Comparison of ENCODE assay signal across 11 cellular contexts in the genomic region with DNA sequence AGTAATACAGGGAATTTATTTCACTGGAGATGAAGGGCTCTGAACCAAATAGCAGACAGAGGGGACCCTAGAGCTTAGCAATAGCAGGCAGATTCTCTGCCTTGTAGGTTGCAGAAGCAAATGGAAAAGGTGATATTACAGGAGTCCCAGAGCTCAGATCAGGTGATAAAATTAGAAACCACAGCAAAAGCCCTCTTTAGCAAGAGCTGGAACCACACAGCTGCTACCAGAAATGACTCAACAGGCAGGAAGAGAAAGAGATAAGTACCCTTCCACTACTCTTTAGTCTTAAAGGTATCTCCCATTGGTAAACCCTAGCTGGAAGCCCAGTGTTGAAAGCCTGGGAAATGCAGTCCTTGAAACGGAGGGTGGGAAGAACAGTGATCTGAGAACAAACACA.
A peak's percentile ranks its signal among the peaks of the same experiment; 100 is the strongest.
DNase-seq lines count a peak whose midpoint lies in the region; ATAC-seq and TF ChIP-seq lines count a peak whose summit lies in the region.
"Had no signal": no experiment of that assay in that cellular context is flagged by ENCODE, and none has a peak within 500 bp of the region (broad histone marks: within the 10 kb centered on the region; RNA-seq: fewer than 3 reads in every experiment).

No MANE protein-coding gene starts in this region.

- no peak for TF ChIP-seq CTCF in mucosa of descending colon (IDR thresholded peaks at IDR 0.05)

- H3K9me3 ChIP-seq in mucosa of descending colon = no peaks in the 10 kb centered on the region
- H3K9me3 ChIP-seq: body of pancreas, thyroid gland had no signal

- no peaks in the 10 kb centered on the region for H3K4me1 ChIP-seq in mucosa of descending colon (ENCODE audit: low read depth)
- H3K4me1 ChIP-seq: body of pancreas, thyroid gland had no signal

- H3K4me3 ChIP-seq in mucosa of descending colon = no peak overlapping the region
- H3K4me3 ChIP-seq: body of pancreas, thyroid gland had no signal

- ATAC-seq in GM18861 (IDR thresholded peaks at IDR 0.05; ENCODE audit: unreplicated experiment) (peak; percentile 94), GM21447 (IDR thresholded peaks at IDR 0.05; ENCODE audit: unreplicated experiment) (peak; percentile 93), HG03354 (IDR thresholded peaks at IDR 0.05; ENCODE audit: poor library complexity, severe bottlenecking, unreplicated experiment) (peak; percentile 76), SK-N-SH treated with all-trans-retinoic acid at 6 μM for 48 hours (no peak), mucosa of descending colon (no peak)
- ATAC-seq: body of pancreas had no signal

- no peaks in the 10 kb centered on the region for H3K36me3 ChIP-seq in mucosa of descending colon (ENCODE audit: low read depth)
- H3K36me3 ChIP-seq: thyroid gland had no signal

- intact Hi-C loops in mucosa of descending colon (cut with DNase I, micrococcal nuclease) = no loop called here

- DNase-seq in dermis blood vessel endothelial cell = peak; percentile 34
- DNase-seq in NCI-H345 treated with DMSO at 0.1 percent for 48 hours (lab: John Stamatoyannopoulos, UW; ENCODE audit: unreplicated experiment) = no peak
- DNase-seq in mucosa of descending colon = no peak
- DNase-seq in stimulated activated CD4-positive, alpha-beta T cell treated with anti-CD3 and anti-CD28 coated beads, Interleukin-2, amount 100 ng/mL, for 24 hours = no peak
- DNase-seq: body of pancreas, NCI-H1436, thyroid gland had no signal

TF ChIP-seq in SK-N-SH treated with all-trans-retinoic acid at 6 μM for 48 hours, 23 proteins besides CTCF, POLR2A, EP300 and RAD21:
- TF ChIP-seq PPARA (CRISPR knock-in tag; IDR thresholded peaks at IDR 0.05; ENCODE audit: borderline replicate concordance) = no peak
- no peak for TF ChIP-seq ZC3H10 (CRISPR knock-in tag; IDR thresholded peaks at IDR 0.05)
- no peak for TF ChIP-seq TOX (CRISPR knock-in tag; IDR thresholded peaks at IDR 0.05; ENCODE audit: borderline replicate concordance)
- TF ChIP-seq ARNTL (CRISPR knock-in tag; IDR thresholded peaks at IDR 0.05; ENCODE audit: borderline replicate concordance, low read depth) = no peak
- no peak for TF ChIP-seq ZNF70 (CRISPR knock-in tag; IDR thresholded peaks at IDR 0.05)
- TF ChIP-seq ZNF8 (CRISPR knock-in tag; IDR thresholded peaks at IDR 0.05) = no peak
- TF ChIP-seq, protein P1, sequence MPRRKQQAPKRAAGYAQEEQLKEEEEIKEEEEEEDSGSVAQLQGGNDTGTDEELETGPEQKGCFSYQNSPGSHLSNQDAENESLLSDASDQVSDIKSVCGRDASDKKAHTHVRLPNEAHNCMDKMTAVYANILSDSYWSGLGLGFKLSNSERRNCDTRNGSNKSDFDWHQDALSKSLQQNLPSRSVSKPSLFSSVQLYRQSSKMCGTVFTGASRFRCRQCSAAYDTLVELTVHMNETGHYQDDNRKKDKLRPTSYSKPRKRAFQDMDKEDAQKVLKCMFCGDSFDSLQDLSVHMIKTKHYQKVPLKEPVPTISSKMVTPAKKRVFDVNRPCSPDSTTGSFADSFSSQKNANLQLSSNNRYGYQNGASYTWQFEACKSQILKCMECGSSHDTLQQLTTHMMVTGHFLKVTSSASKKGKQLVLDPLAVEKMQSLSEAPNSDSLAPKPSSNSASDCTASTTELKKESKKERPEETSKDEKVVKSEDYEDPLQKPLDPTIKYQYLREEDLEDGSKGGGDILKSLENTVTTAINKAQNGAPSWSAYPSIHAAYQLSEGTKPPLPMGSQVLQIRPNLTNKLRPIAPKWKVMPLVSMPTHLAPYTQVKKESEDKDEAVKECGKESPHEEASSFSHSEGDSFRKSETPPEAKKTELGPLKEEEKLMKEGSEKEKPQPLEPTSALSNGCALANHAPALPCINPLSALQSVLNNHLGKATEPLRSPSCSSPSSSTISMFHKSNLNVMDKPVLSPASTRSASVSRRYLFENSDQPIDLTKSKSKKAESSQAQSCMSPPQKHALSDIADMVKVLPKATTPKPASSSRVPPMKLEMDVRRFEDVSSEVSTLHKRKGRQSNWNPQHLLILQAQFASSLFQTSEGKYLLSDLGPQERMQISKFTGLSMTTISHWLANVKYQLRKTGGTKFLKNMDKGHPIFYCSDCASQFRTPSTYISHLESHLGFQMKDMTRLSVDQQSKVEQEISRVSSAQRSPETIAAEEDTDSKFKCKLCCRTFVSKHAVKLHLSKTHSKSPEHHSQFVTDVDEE (CRISPR knock-in tag; IDR thresholded peaks at IDR 0.05) = no peak
- TF ChIP-seq TCF4 (CRISPR knock-in tag; IDR thresholded peaks at IDR 0.05; ENCODE audit: borderline replicate concordance) = no peak
- TF ChIP-seq ZFP3 (CRISPR knock-in tag; IDR thresholded peaks at IDR 0.05) = no peak

Comparison
In these comparisons a context has a peak if more than half of its experiments do, and no peak if none do; other contexts are left out.
1. ATAC-seq: peak in GM18861 (single experiment), GM21447 (single experiment) and HG03354 (single experiment); none in SK-N-SH treated with all-trans-retinoic acid at 6 μM for 48 hours (single experiment) and mucosa of descending colon (single experiment).